Comparison of ENCODE assay signal across 18 cellular contexts in genomic region chr4:89067407-89067806, GRCh38.
"Had no signal": no experiment of that assay in that cellular context is flagged by ENCODE, and none has a peak within 500 bp of the region (broad histone marks: within the 10 kb centered on the region; RNA-seq: fewer than 3 reads in every experiment).

No MANE protein-coding gene starts in this region.

- H3K9me3 ChIP-seq: left ventricle myocardium inferior, prostate gland, upper lobe of right lung had no signal

- DNase-seq: activated CD4-positive, alpha-beta T cell treated with anti-CD3 and anti-CD28 coated beads, Interleukin-2, amount 50 U/mL, for 1 hour; activated naive CD4-positive, alpha-beta T cell treated with anti-CD3 and anti-CD28 coated beads, Interleukin-2, amount 50 U/mL, for 16 hours; activated T-cell treated with anti-CD3 and anti-CD28 coated beads for 4 hours; amniotic stem cell; brain microvascular endothelial cell; endodermal cell; head of caudate nucleus; left ventricle myocardium inferior; mesenchymal stem cell; stimulated activated CD4-positive, alpha-beta T cell treated with anti-CD3 and anti-CD28 coated beads, Interleukin-2, amount 100 ng/mL, for 24 hours; stimulated activated naive CD4-positive, alpha-beta T cell; upper lobe of right lung had no signal

- H3K4me3 ChIP-seq: left ventricle myocardium inferior, prostate gland, upper lobe of right lung had no signal

- H3K27me3 Mint-ChIP-seq: activated T-helper 17 cell treated with anti-CD3 and anti-CD28 coated beads, Interleukin-2, amount 50 U/mL, for 72 hours had no signal

- ATAC-seq: activated T-helper 17 cell treated with anti-CD3 and anti-CD28 coated beads, Interleukin-2, amount 50 U/mL, for 72 hours; esophagus mucosa; foreskin keratinocyte; sciatic nerve; upper lobe of right lung had no signal

- H3K4me1 Mint-ChIP-seq: activated T-helper 17 cell treated with anti-CD3 and anti-CD28 coated beads, Interleukin-2, amount 50 U/mL, for 72 hours; endodermal cell had no signal

- H3K27ac Mint-ChIP-seq: activated T-helper 17 cell treated with anti-CD3 and anti-CD28 coated beads, Interleukin-2, amount 50 U/mL, for 72 hours; endodermal cell; nephron had no signal

- H3K36me3 ChIP-seq: brain microvascular endothelial cell, left ventricle myocardium inferior, prostate gland, upper lobe of right lung had no signal

- H3K4me3 Mint-ChIP-seq: activated T-helper 17 cell treated with anti-CD3 and anti-CD28 coated beads, Interleukin-2, amount 50 U/mL, for 72 hours; endodermal cell; nephron had no signal

- H3K27me3 ChIP-seq: brain microvascular endothelial cell, foreskin keratinocyte, upper lobe of right lung had no signal

- H3K27ac ChIP-seq: brain microvascular endothelial cell, foreskin keratinocyte, left ventricle myocardium inferior, prostate gland, upper lobe of right lung had no signal

- H3K4me1 ChIP-seq: left ventricle myocardium inferior, prostate gland, upper lobe of right lung had no signal
